In genomic region chr3:73502609-73503560, GRCh38 we compare ENCODE assay signal across 7 cellular contexts.
DNase-seq lines count a peak whose midpoint lies in the region; TF ChIP-seq lines count a peak whose summit lies in the region.

No MANE protein-coding gene starts in this region.

- H3F3A ChIP-seq in GM23248 (ENCODE audit: insufficient read depth), result peaks cover 20% of the 10 kb centered on the region

- H3K27me3 ChIP-seq in GM23248 (replicated peaks; ENCODE audit: insufficient read depth) (no peaks in the 10 kb centered on the region), SJCRH30 (no peaks in the 10 kb centered on the region), right atrium auricular region (no peaks in the 10 kb centered on the region)

- H3K9me3 ChIP-seq in GM23248 (ENCODE audit: low read depth), result no peaks in the 10 kb centered on the region
- no peaks in the 10 kb centered on the region for H3K9me3 ChIP-seq in SJCRH30 (replicated peaks)
- no peaks in the 10 kb centered on the region for H3K9me3 ChIP-seq in right atrium auricular region

- peaks cover 40% of the 10 kb centered on the region for H3K4me1 ChIP-seq in GM23248 (ENCODE audit: insufficient read depth)
- peaks cover 37% of the 10 kb centered on the region for H3K4me1 ChIP-seq in SJCRH30
- H3K4me1 ChIP-seq in right atrium auricular region, result peaks cover 0 to 26% of the 10 kb centered on the region in 2 donors

- H4K20me1 ChIP-seq in GM23248 (ENCODE audit: insufficient read depth), result no peaks in the 10 kb centered on the region

- H3K79me2 ChIP-seq in GM23248 (ENCODE audit: insufficient read depth), result peaks cover 77% of the 10 kb centered on the region

- H3K36me3 ChIP-seq in GM23248 (ENCODE audit: low read depth) (no peaks in the 10 kb centered on the region), SJCRH30 (no peaks in the 10 kb centered on the region), right atrium auricular region (no peaks in the 10 kb centered on the region)

- peak overlapping the region; percentile 26 for H3K9ac ChIP-seq in GM23248

- H2AFZ ChIP-seq in GM23248, result no peak overlapping the region

- DNase-seq in GM12864 (ENCODE audit: low read depth), result peak; percentile 65
- DNase-seq in GM23248, result peak; percentile 88
- DNase-seq in Kasumi-1 (lab: John Stamatoyannopoulos, UW), result peak; percentile 78 to 80
- DNase-seq in SJCRH30, result peak; percentile 76 to 90
- peak; percentile 69 for DNase-seq in amniotic stem cell (lab: John Stamatoyannopoulos, UW)
- DNase-seq in right atrium auricular region (ENCODE audit: low spot score), result peak; percentile 66
- peak; percentile 68 for DNase-seq in retina

- in situ Hi-C loops in GM23248 (cut with MboI), result loop anchor here (10.0 kb wide), 1 partner anchor 342 kb away; no protein-coding TSS in a partner anchor

- H3K4me3 ChIP-seq in GM12864 (ENCODE audit: low read depth, low read length), result no peak overlapping the region
- H3K4me3 ChIP-seq in GM23248, result 0 out of 2 replicates have a peak overlapping the region, but pooled peaks have one; percentile 19
- peak overlapping the region; percentile 24; the same call in 1 of the 2 replicates for H3K4me3 ChIP-seq in SJCRH30
- no peak overlapping the region for H3K4me3 ChIP-seq in right atrium auricular region

- peak overlapping the region; percentile 41 for H3K4me2 ChIP-seq in GM23248 (ENCODE audit: unreplicated experiment)

- H3K9me2 ChIP-seq in GM23248 (ENCODE audit: insufficient read depth), result no peaks in the 10 kb centered on the region

- peak overlapping the region; percentile 67 for H3K27ac ChIP-seq in GM23248
- peak overlapping the region; percentile 80 for H3K27ac ChIP-seq in SJCRH30
- H3K27ac ChIP-seq in right atrium auricular region, result peak overlapping the region in 1 of 2 donors; percentile 74

- WGBS in GM23248 (ENCODE audit: low coverage in 1 of 2, low lambda C conversion rate in 2 of 2, missing lambda C conversion rate in 2 of 2), 2 experiments, result 1 to 4% methylated on average over 6 of the region's 6 CpGs

- peak; percentile 78 for TF ChIP-seq CTCF in GM12864 (IDR thresholded peaks at IDR 0.05; ENCODE audit: low read depth, low read length, missing control alignments)
- TF ChIP-seq CTCF in right atrium auricular region (IDR thresholded peaks at IDR 0.05), result peak; percentile 56 to 83

Comparison
In these comparisons a context has a peak if more than half of its experiments do, and no peak if none do; other contexts are left out.
1. H3K4me3 ChIP-seq: peak in GM23248 (single experiment) and SJCRH30 (single experiment); none in GM12864 (single experiment) and right atrium auricular region (0 of 2).
2. Peak in every context shown above with its lines, with median percentiles within 50 percentile points of each other: DNase-seq.